1 cellular context compared by ENCODE assay signal in genomic region chr6:80143312-80143960, GRCh38.
TF ChIP-seq lines count a peak whose summit lies in the region.

No MANE protein-coding gene starts in this region.

TF ChIP-seq in GM23338, 12 proteins besides CTCF, POLR2A, EP300 and RAD21 (continued from another document):
- TF ChIP-seq, protein P1, sequence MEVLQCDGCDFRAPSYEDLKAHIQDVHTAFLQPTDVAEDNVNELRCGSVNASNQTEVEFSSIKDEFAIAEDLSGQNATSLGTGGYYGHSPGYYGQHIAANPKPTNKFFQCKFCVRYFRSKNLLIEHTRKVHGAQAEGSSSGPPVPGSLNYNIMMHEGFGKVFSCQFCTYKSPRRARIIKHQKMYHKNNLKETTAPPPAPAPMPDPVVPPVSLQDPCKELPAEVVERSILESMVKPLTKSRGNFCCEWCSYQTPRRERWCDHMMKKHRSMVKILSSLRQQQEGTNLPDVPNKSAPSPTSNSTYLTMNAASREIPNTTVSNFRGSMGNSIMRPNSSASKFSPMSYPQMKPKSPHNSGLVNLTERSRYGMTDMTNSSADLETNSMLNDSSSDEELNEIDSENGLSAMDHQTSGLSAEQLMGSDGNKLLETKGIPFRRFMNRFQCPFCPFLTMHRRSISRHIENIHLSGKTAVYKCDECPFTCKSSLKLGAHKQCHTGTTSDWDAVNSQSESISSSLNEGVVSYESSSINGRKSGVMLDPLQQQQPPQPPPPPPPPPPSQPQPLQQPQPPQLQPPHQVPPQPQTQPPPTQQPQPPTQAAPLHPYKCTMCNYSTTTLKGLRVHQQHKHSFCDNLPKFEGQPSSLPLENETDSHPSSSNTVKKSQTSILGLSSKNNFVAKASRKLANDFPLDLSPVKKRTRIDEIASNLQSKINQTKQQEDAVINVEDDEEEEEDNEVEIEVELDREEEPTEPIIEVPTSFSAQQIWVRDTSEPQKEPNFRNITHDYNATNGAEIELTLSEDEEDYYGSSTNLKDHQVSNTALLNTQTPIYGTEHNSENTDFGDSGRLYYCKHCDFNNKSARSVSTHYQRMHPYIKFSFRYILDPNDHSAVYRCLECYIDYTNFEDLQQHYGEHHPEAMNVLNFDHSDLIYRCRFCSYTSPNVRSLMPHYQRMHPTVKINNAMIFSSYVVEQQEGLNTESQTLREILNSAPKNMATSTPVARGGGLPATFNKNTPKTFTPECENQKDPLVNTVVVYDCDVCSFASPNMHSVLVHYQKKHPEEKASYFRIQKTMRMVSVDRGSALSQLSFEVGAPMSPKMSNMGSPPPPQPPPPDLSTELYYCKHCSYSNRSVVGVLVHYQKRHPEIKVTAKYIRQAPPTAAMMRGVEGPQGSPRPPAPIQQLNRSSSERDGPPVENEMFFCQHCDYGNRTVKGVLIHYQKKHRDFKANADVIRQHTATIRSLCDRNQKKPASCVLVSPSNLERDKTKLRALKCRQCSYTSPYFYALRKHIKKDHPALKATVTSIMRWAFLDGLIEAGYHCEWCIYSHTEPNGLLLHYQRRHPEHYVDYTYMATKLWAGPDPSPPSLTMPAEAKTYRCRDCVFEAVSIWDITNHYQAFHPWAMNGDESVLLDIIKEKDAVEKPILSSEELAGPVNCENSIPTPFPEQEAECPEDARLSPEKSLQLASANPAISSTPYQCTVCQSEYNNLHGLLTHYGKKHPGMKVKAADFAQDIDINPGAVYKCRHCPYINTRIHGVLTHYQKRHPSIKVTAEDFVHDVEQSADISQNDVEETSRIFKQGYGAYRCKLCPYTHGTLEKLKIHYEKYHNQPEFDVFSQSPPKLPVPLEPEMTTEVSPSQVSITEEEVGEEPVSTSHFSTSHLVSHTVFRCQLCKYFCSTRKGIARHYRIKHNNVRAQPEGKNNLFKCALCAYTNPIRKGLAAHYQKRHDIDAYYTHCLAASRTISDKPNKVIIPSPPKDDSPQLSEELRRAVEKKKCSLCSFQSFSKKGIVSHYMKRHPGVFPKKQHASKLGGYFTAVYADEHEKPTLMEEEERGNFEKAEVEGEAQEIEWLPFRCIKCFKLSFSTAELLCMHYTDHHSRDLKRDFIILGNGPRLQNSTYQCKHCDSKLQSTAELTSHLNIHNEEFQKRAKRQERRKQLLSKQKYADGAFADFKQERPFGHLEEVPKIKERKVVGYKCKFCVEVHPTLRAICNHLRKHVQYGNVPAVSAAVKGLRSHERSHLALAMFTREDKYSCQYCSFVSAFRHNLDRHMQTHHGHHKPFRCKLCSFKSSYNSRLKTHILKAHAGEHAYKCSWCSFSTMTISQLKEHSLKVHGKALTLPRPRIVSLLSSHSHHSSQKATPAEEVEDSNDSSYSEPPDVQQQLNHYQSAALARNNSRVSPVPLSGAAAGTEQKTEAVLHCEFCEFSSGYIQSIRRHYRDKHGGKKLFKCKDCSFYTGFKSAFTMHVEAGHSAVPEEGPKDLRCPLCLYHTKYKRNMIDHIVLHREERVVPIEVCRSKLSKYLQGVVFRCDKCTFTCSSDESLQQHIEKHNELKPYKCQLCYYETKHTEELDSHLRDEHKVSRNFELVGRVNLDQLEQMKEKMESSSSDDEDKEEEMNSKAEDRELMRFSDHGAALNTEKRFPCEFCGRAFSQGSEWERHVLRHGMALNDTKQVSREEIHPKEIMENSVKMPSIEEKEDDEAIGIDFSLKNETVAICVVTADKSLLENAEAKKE (CRISPR knock-in tag; IDR thresholded peaks at IDR 0.05), result no peak
- TF ChIP-seq JUNB (IDR thresholded peaks at IDR 0.05; ENCODE audit: unreplicated experiment) (no peak), EZH2 (IDR thresholded peaks at IDR 0.05; ENCODE audit: low read depth, unreplicated experiment) (no peak), CREB1 (CRISPR knock-in tag; IDR thresholded peaks at IDR 0.05; ENCODE audit: low read depth) (no peak), POLR2AphosphoS5 (IDR thresholded peaks at IDR 0.05; ENCODE audit: low read depth) (no peak), EZH2phosphoT487 (IDR thresholded peaks at IDR 0.05; ENCODE audit: unreplicated experiment) (no peak), ETS1 (IDR thresholded peaks at IDR 0.05) (no peak), ZNF331 (CRISPR knock-in tag; IDR thresholded peaks at IDR 0.05; ENCODE audit: low read depth) (no peak), STAT1 (IDR thresholded peaks at IDR 0.05; ENCODE audit: unreplicated experiment) (no peak), ZNF114 (CRISPR knock-in tag; IDR thresholded peaks at IDR 0.05) (no peak), NANOG (IDR thresholded peaks at IDR 0.05; ENCODE audit: borderline replicate concordance) (no peak)
TF ChIP-seq in GM23338: peak in this region for 0.
